In the genomic region with DNA sequence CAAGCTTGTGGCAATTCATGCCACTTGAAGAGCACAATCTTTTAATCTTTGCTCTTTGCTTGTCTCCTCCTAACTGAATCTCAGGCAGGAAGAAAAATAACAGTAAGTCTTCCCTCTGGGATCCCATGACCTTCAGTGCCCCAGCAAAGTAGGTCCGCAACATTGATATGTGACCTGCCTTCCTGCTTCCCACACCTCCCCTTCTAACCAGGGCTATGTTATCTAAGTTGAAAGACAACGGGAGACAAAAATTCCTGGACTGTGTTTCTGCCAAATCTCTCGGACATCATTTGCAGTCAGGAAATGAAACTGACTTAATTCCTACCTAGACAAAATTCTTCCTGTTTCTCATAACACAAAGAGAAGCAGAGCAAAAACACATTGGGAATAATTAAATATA, we compare ENCODE assay signal across 6 cellular contexts. TPM values are rescaled to one million over a fixed set of nuclear protein-coding genes. Genes with fewer than 3 reads are reported as not detected.
"Had no signal": no experiment of that assay in that cellular context is flagged by ENCODE, and none has a peak within 500 bp of the region (broad histone marks: within the 10 kb centered on the region; RNA-seq: fewer than 3 reads in every experiment).

No MANE protein-coding gene starts in this region.

- H3K9me3 Mint-ChIP-seq: GM23338 had no signal

- DNase-seq: H9, HCEC 1CT, IMR-90 had no signal

- H3K27ac Mint-ChIP-seq: GM23338, H9 had no signal

- H3K4me1 Mint-ChIP-seq: GM23338, H9 had no signal

- H3K4me3 Mint-ChIP-seq: GM23338, H9 had no signal

- ATAC-seq: GM23338 had no signal

RNA-seq across cellular contexts. Expression of a gene that starts 53.8 kb away (rescaled TPM):
- total RNA-seq: H1, H9, HT-29 had no signal
